ENCODE assay signal across 1 cellular context in the genomic region with DNA sequence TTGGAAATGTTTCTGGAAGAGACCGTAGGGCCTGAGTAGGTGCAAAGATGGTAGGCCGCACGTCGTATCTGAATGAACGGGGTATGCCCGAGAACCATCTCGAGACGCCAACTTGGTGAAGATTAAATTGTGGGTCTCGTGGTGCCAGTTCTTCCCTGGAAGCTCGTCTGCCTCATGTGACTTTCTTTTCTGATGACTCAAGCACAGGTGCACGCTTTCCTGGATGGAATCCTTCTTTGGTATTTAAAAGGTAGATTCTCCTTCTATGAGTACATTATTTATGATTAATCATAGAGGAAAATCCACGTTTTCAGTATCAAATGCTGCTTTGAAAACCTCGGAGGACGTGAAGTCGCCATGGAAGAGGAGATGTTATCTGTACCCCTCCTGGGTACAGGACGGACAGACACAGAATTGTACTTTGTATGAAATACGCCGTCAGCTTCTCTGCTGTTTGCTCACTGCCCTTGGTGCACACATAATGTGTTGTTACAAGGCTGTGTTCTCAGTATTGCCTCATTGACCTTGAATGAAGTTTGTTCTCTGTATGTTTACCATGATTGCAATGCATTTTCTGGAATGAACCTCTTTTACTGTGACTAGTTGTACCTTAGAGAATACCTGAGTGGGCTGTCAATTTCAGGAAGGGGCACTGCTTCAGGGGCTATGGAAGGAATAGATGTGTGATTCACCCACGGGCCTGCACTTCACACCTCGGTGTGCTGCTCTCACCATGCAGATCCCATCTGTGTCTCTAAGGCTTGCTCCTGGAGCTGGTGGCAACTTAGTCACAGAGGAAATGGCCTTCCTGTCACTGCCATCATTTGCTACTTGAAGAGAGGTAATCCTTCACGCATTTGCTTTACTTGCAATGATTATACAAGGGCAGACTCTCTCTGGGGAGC.
TF ChIP-seq lines count a peak whose summit lies in the region.

No MANE protein-coding gene starts in this region.

TF ChIP-seq in HepG2, 621 proteins besides CTCF, POLR2A, EP300 and RAD21 (continued from another document and continues in another):
- TF ChIP-seq ARID5B (CRISPR knock-in tag; IDR thresholded peaks at IDR 0.05) = peak; percentile 94
- no peak for TF ChIP-seq ZNF709 (CRISPR knock-in tag; IDR thresholded peaks at IDR 0.05)
- no peak for TF ChIP-seq ASH2L (IDR thresholded peaks at IDR 0.05; ENCODE audit: insufficient read length, low read depth, low read length)
- 0 out of 2 replicates have a peak, but pooled peaks have one; percentile 38 for TF ChIP-seq MIER2 (CRISPR knock-in tag; IDR thresholded peaks at IDR 0.05)
- 0 out of 2 replicates have a peak, but pooled peaks have one; percentile 47 for TF ChIP-seq KDM1A (CRISPR knock-in tag; IDR thresholded peaks at IDR 0.05)
- no peak for TF ChIP-seq MLXIP (CRISPR knock-in tag; IDR thresholded peaks at IDR 0.05; ENCODE audit: borderline replicate concordance)
- TF ChIP-seq KDM5A (IDR thresholded peaks at IDR 0.05; ENCODE audit: borderline replicate concordance, low read length) = no peak
- TF ChIP-seq, protein P1, sequence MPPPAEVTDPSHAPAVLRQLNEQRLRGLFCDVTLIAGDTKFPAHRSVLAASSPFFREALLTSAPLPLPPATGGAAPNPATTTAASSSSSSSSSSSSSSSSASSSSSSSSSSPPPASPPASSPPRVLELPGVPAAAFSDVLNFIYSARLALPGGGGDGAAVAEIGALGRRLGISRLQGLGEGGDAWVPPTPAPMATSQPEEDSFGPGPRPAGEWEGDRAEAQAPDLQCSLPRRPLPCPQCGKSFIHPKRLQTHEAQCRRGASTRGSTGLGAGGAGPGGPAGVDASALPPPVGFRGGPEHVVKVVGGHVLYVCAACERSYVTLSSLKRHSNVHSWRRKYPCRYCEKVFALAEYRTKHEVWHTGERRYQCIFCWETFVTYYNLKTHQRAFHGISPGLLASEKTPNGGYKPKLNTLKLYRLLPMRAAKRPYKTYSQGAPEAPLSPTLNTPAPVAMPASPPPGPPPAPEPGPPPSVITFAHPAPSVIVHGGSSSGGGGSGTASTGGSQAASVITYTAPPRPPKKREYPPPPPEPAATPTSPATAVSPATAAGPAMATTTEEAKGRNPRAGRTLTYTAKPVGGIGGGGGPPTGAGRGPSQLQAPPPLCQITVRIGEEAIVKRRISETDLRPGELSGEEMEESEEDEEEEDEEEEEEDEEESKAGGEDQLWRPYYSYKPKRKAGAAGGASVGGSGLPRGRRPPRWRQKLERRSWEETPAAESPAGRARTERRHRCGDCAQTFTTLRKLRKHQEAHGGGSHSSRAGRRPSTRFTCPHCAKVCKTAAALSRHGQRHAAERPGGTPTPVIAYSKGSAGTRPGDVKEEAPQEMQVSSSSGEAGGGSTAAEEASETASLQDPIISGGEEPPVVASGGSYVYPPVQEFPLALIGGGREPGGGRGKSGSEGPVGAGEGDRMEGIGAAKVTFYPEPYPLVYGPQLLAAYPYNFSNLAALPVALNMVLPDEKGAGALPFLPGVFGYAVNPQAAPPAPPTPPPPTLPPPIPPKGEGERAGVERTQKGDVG (CRISPR knock-in tag; IDR thresholded peaks at IDR 0.05; ENCODE audit: borderline replicate concordance) = no peak
- TF ChIP-seq, protein P2, sequence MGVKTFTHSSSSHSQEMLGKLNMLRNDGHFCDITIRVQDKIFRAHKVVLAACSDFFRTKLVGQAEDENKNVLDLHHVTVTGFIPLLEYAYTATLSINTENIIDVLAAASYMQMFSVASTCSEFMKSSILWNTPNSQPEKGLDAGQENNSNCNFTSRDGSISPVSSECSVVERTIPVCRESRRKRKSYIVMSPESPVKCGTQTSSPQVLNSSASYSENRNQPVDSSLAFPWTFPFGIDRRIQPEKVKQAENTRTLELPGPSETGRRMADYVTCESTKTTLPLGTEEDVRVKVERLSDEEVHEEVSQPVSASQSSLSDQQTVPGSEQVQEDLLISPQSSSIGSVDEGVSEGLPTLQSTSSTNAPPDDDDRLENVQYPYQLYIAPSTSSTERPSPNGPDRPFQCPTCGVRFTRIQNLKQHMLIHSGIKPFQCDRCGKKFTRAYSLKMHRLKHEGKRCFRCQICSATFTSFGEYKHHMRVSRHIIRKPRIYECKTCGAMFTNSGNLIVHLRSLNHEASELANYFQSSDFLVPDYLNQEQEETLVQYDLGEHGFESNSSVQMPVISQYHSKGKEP (CRISPR knock-in tag; IDR thresholded peaks at IDR 0.05) = no peak
- no peak for TF ChIP-seq ZNF260 (CRISPR knock-in tag; IDR thresholded peaks at IDR 0.05; ENCODE audit: borderline replicate concordance, low read depth)
- 0 out of 2 replicates have a peak, but pooled peaks have one; percentile 32 for TF ChIP-seq JUND (CRISPR knock-in tag; IDR thresholded peaks at IDR 0.05)
- no peak for TF ChIP-seq ARID2 (CRISPR knock-in tag; IDR thresholded peaks at IDR 0.05; ENCODE audit: borderline replicate concordance)
- peak; percentile 75 for TF ChIP-seq HDAC1 (CRISPR knock-in tag; IDR thresholded peaks at IDR 0.05)
- no peak for TF ChIP-seq ZNF597 (CRISPR knock-in tag; IDR thresholded peaks at IDR 0.05)
- no peak for TF ChIP-seq ZNF792 (CRISPR knock-in tag; IDR thresholded peaks at IDR 0.05)
- no peak for TF ChIP-seq SNAPC2 (CRISPR knock-in tag; IDR thresholded peaks at IDR 0.05)
- no peak for TF ChIP-seq PAX8 (CRISPR knock-in tag; IDR thresholded peaks at IDR 0.05; ENCODE audit: borderline replicate concordance)
- TF ChIP-seq ZNF547 (CRISPR knock-in tag; IDR thresholded peaks at IDR 0.05) = no peak
- TF ChIP-seq ZNF337 (CRISPR knock-in tag; IDR thresholded peaks at IDR 0.05; ENCODE audit: borderline replicate concordance, low read depth) = no peak
- TF ChIP-seq TARDBP (CRISPR knock-in tag; IDR thresholded peaks at IDR 0.05) = peak; percentile 36; the same call in 1 of the 2 replicates
- TF ChIP-seq AHR (CRISPR knock-in tag; IDR thresholded peaks at IDR 0.05) = no peak
- TF ChIP-seq ZNF672 (CRISPR knock-in tag; IDR thresholded peaks at IDR 0.05) = no peak
- TF ChIP-seq AGO2 (optimal IDR thresholded peaks at IDR 0.05; ENCODE audit: low read depth, low read length) = no peak
- TF ChIP-seq ZNF720 (CRISPR knock-in tag; IDR thresholded peaks at IDR 0.05) = no peak
- no peak for TF ChIP-seq SMYD3 (CRISPR knock-in tag; IDR thresholded peaks at IDR 0.05)
- no peak for TF ChIP-seq SIN3B (IDR thresholded peaks at IDR 0.05; ENCODE audit: low read length)
- TF ChIP-seq ZNF33B (CRISPR knock-in tag; IDR thresholded peaks at IDR 0.05) = no peak
- no peak for TF ChIP-seq TOE1 (CRISPR knock-in tag; IDR thresholded peaks at IDR 0.05)
- TF ChIP-seq ZFP82 (CRISPR knock-in tag; IDR thresholded peaks at IDR 0.05; ENCODE audit: borderline replicate concordance) = no peak
- TF ChIP-seq ZFP1 (CRISPR knock-in tag; IDR thresholded peaks at IDR 0.05) = no peak
- TF ChIP-seq LCORL (IDR thresholded peaks at IDR 0.05) = no peak
- TF ChIP-seq LCORL (CRISPR knock-in tag; IDR thresholded peaks at IDR 0.05) = peak; percentile 40; the same call in 1 of the 2 replicates
- peak; percentile 36; the same call in 1 of the 2 replicates for TF ChIP-seq PITX1 (CRISPR knock-in tag; IDR thresholded peaks at IDR 0.05)
- TF ChIP-seq, protein P3, sequence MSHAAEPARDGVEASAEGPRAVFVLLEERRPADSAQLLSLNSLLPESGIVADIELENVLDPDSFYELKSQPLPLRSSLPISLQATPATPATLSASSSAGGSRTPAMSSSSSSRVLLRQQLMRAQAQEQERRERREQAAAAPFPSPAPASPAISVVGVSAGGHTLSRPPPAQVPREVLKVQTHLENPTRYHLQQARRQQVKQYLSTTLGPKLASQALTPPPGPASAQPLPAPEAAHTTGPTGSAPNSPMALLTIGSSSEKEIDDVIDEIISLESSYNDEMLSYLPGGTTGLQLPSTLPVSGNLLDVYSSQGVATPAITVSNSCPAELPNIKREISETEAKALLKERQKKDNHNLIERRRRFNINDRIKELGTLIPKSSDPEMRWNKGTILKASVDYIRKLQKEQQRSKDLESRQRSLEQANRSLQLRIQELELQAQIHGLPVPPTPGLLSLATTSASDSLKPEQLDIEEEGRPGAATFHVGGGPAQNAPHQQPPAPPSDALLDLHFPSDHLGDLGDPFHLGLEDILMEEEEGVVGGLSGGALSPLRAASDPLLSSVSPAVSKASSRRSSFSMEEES (CRISPR knock-in tag; IDR thresholded peaks at IDR 0.05) = 0 out of 2 replicates have a peak, but pooled peaks have one; percentile 31
- peak; percentile 71; the same call in 1 of the 2 replicates for TF ChIP-seq ZNF281 (CRISPR knock-in tag; IDR thresholded peaks at IDR 0.05; ENCODE audit: borderline replicate concordance)
- TF ChIP-seq ZNF570 (CRISPR knock-in tag; IDR thresholded peaks at IDR 0.05; ENCODE audit: borderline replicate concordance) = no peak
- TF ChIP-seq PCBP1 (IDR thresholded peaks at IDR 0.05; ENCODE audit: borderline replicate concordance, low read depth, low read length) = no peak
